16 cellular contexts compared by ENCODE assay signal in the genomic region with DNA sequence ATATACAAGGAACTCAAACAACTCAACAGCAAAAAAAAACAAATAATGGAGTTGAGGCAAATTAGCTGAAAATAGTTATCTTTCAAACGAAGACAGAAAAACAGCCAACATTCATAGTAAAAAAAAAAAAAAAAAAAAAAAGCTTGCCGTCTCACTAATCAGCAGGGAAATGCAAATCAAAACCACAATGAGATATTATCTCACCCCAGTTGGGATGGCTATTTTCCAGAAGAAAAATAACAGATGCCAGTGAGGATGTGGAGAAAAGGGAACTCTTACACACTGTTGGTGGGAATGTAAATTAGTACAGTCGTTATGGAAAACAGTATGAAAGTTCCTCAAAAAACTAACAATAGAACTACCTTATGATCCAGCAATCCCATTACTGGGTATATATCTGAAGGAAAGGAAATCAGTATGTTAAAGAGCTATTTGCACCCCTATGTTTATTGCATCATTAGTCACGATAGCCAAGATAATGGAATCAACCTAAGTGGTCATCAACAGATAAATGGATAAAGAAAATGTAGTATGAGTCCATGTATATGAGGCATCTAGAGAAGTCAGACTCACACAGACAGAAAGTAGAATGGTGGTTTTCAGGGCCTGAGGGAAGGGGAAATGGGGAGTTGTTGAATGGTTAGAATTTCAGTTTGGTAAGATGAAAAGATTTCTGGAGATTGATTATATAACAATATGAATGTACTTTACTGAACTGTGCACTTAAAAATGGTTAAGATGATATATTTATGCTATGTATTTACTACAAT. TPM values are rescaled to one million over a fixed set of nuclear protein-coding genes. Genes with fewer than 3 reads are reported as not detected.
DNase-seq lines count a peak whose midpoint lies in the region; ATAC-seq and TF ChIP-seq lines count a peak whose summit lies in the region.
"Had no signal": no experiment of that assay in that cellular context is flagged by ENCODE, and none has a peak within 500 bp of the region (broad histone marks: within the 10 kb centered on the region; RNA-seq: fewer than 3 reads in every experiment).

No MANE protein-coding gene starts in this region.

- no peak overlapping the region for H4K8ac ChIP-seq in mesenchymal stem cell (ENCODE audit: low read length)

- no peak overlapping the region for H3K9ac ChIP-seq in mesenchymal stem cell (ENCODE audit: low read length)

- no peak overlapping the region for H3K18ac ChIP-seq in mesenchymal stem cell (ENCODE audit: low read depth in 1 of 2, low read length in 2 of 2)

- no peak for TF ChIP-seq CTCF in uterus (IDR thresholded peaks at IDR 0.05)

- ATAC-seq in GM18505 (IDR thresholded peaks at IDR 0.05; ENCODE audit: unreplicated experiment) (no peak), left lobe of liver (no peak), HG03159 (IDR thresholded peaks at IDR 0.05; ENCODE audit: unreplicated experiment) (no peak)
- ATAC-seq: activated CD4-positive, CD25-positive, alpha-beta regulatory T cell treated with anti-CD3 and anti-CD28 coated beads, Interleukin-2, amount 50 U/mL, for 24 hours had no signal

- peaks cover 4% of the 10 kb centered on the region for H3K79me1 ChIP-seq in mesenchymal stem cell (replicated peaks; ENCODE audit: low read length, poor library complexity, severe bottlenecking)

- DNase-seq in DMS 273 treated with DMSO at 0.1 percent for 48 hours (lab: John Stamatoyannopoulos, UW) (peak; percentile 31), M059J (ENCODE audit: low read depth) (peak; percentile 86), mesenchymal stem cell (peak; percentile 56), uterus (no peak), left lobe of liver (ENCODE audit: low spot score) (no peak)
- DNase-seq: activated T-cell treated with anti-CD3 and anti-CD28 coated beads for 4 hours; amygdala; BE2C; effector memory CD4-positive, alpha-beta T cell; psoas muscle; stimulated activated CD4-positive, alpha-beta T cell treated with anti-CD3 and anti-CD28 coated beads, Interleukin-4, amount 100 ng/mL, for 1 hour; SW 1271 had no signal

- H3K4me2 ChIP-seq in mesenchymal stem cell (ENCODE audit: low read length, poor library complexity, severe bottlenecking) = no peak overlapping the region

- intact Hi-C loops in uterus (cut with DNase I; ENCODE audit: low total_unique reads) = no loop called here

- H2BK15ac ChIP-seq in mesenchymal stem cell (ENCODE audit: low read depth, poor library complexity, severe bottlenecking) = no peak overlapping the region

- no peak overlapping the region for H2BK120ac ChIP-seq in mesenchymal stem cell (ENCODE audit: low read depth, low read length)

- H2BK12ac ChIP-seq in mesenchymal stem cell (ENCODE audit: low read length in 2 of 2) = no peak overlapping the region

- no peaks in the 10 kb centered on the region for H3K27me3 ChIP-seq in mesenchymal stem cell (ENCODE audit: control insufficient read depth in 1 of 2, insufficient read depth in 1 of 2, low read length in 2 of 2)
- no peaks in the 10 kb centered on the region for H3K27me3 ChIP-seq in uterus
- H3K27me3 ChIP-seq: BE2C had no signal

- H2BK5ac ChIP-seq in mesenchymal stem cell (ENCODE audit: low read depth, low read length, poor library complexity, severe bottlenecking) = no peak overlapping the region

- no peak overlapping the region for H3K23ac ChIP-seq in mesenchymal stem cell (ENCODE audit: low read length in 2 of 2)

- no peak overlapping the region for H3K4ac ChIP-seq in mesenchymal stem cell (ENCODE audit: low read depth in 1 of 2, low read length in 2 of 2)

- H4K91ac ChIP-seq in mesenchymal stem cell (ENCODE audit: low read length) = no peak overlapping the region

- no peak overlapping the region for H2AK5ac ChIP-seq in mesenchymal stem cell (ENCODE audit: low read length, severe bottlenecking)

- H3K4me1 ChIP-seq in mesenchymal stem cell (ENCODE audit: control insufficient read depth, insufficient read depth, low read depth, low read length) = no peaks in the 10 kb centered on the region
- no peaks in the 10 kb centered on the region for H3K4me1 ChIP-seq in uterus
- H3K4me1 ChIP-seq: BE2C, psoas muscle had no signal

- H3K4me3 ChIP-seq in mesenchymal stem cell (ENCODE audit: insufficient read depth in 1 of 2, low read depth in 1 of 2, low read length in 2 of 2) (no peak overlapping the region), uterus (no peak overlapping the region)
- H3K4me3 ChIP-seq: psoas muscle had no signal

- H3K27ac ChIP-seq in angular gyrus (ENCODE audit: low read depth, low read length) (peak overlapping the region; percentile 59), mesenchymal stem cell (ENCODE audit: low read length, poor library complexity, severe bottlenecking) (no peak overlapping the region), uterus (no peak overlapping the region)
- H3K27ac ChIP-seq: psoas muscle had no signal

- no peak overlapping the region for H2AFZ ChIP-seq in mesenchymal stem cell (ENCODE audit: low read depth, low read length)

- TF ChIP-seq POLR2A in uterus (IDR thresholded peaks at IDR 0.05) = no peak
- TF ChIP-seq POLR2A in GM18505 (IDR thresholded peaks at IDR 0.05; ENCODE audit: borderline replicate concordance, extremely low read depth, insufficient read depth, insufficient read length) = no peak

- H3K36me3 ChIP-seq in mesenchymal stem cell (ENCODE audit: control insufficient read depth in 1 of 2, insufficient read depth in 2 of 2, low read depth in 1 of 2, low read length in 2 of 2) (peaks cover 0 to 14% of the 10 kb centered on the region in 2 experiments), uterus (no peaks in the 10 kb centered on the region)

- no peak overlapping the region for H3K14ac ChIP-seq in mesenchymal stem cell (ENCODE audit: low read length in 2 of 2)

- WGBS in mesenchymal stem cell = 79% methylated on average over 1 of the region's 4 CpGs

- H3K9me3 ChIP-seq in mesenchymal stem cell (ENCODE audit: control insufficient read depth, low read length) = peaks cover 11% of the 10 kb centered on the region
- H3K9me3 ChIP-seq in uterus = no peaks in the 10 kb centered on the region
- H3K9me3 ChIP-seq: BE2C, psoas muscle had no signal

RNA-seq across cellular contexts. Expression of a gene that starts 56.0 kb away (rescaled TPM):
- total RNA-seq in M059J (2014; rRNA removed; shearing (Covaris generic)) = 4.6 and 4.7 TPM in 2 replicates
- polyA plus RNA-seq in mesenchymal stem cell (2013, experiment 1 of 2) = 7.1 TPM
- 6.9 TPM for polyA plus RNA-seq in mesenchymal stem cell (2013, experiment 2 of 2)
- total RNA-seq in uterus = 10 to 100 TPM in 2 of 4 donors, 1 to 10 TPM in 2; 5.4 to 25.3 (median 10.3) TPM
- 7.8 TPM for total RNA-seq in left lobe of liver

RNA-seq across cellular contexts. Expression of a gene that starts 56.3 kb away (rescaled TPM):
- total RNA-seq in M059J (2014; rRNA removed; shearing (Covaris generic)) = 3.3 and 7.7 TPM in 2 replicates
- polyA plus RNA-seq in mesenchymal stem cell (2013, experiment 1 of 2) = 11.7 TPM
- polyA plus RNA-seq in mesenchymal stem cell (2013, experiment 2 of 2) = 12.2 TPM
- total RNA-seq in uterus (10 to 100 TPM in 2 of 4 donors, 1 to 10 TPM in 2; 6.2 to 12.4 (median 10.6) TPM), left lobe of liver (12.5 TPM)

Comparison
In these comparisons a context has a peak if more than half of its experiments do, and no peak if none do; other contexts are left out.
1. DNase-seq: peak in DMS 273 treated with DMSO at 0.1 percent for 48 hours (single experiment), M059J (single experiment) and mesenchymal stem cell (single experiment); none in uterus (0 of 2) and left lobe of liver (single experiment).